ENCODE assay signal across 9 cellular contexts in the genomic region with DNA sequence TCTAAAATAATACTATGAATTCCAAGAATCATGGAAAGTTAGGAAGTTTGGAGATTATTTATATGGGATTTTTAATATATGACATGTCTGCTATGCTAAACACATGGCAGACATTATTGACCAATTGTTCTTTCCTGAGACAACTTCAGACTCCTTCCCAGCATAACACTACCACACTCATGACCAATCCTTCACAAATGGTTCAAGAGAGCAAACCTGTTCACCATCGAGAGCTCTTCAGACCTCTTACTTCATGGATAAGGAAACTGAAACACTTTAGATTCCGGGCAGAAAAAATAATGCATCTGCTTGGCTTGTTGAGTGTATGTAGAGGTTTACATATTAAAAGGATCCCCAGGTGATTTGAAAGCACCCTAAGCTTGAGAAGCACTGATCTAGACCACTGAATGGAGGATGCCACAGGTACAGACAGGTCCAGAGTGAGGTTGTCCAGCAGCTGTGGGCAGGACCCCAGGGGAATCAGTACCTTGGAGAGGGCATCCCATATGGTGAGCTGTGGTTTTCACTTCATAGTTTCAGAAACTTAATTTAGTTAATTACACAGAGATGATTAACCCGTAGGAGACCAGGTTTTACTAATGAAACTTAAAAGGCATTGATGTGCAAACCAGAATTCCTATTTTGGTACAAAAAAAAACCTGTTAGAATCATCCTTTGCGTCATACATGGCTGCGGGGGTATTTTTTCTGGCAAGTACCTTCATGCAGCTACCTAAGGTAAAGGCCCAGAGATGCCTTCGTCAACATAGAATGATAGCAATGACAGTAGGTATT.
DNase-seq lines count a peak whose midpoint lies in the region; ATAC-seq and TF ChIP-seq lines count a peak whose summit lies in the region.
"Had no signal": no experiment of that assay in that cellular context is flagged by ENCODE, and none has a peak within 500 bp of the region (broad histone marks: within the 10 kb centered on the region; RNA-seq: fewer than 3 reads in every experiment).

No MANE protein-coding gene starts in this region.

- peaks cover 0 to 17% (median 4%) of the 10 kb centered on the region in 4 donors for H3K4me1 ChIP-seq in upper lobe of left lung

- POLR2A ChIA-PET in RWPE1 (lab: Yijun Ruan, JAX; ENCODE audit: low non-redundant PET), result interaction anchor here (0.7 kb wide), 1 partner anchor 26 kb away, joined by 3 read pairs; no protein-coding TSS in a partner anchor

- H3K9me3 ChIP-seq in upper lobe of left lung, result no peaks in the 10 kb centered on the region

- peak; percentile 42 for DNase-seq in NCI-H510A treated with DMSO at 0.1 percent for 48 hours (lab: John Stamatoyannopoulos, UW)
- no peak for DNase-seq in NCI-H510A (lab: John Stamatoyannopoulos, UW)
- peak; percentile 13 for DNase-seq in RWPE1 (ENCODE audit: low spot score)
- DNase-seq in upper lobe of left lung, result peak in 1 of 2 donors; percentile 38
- no peak for DNase-seq in central memory CD4-positive, alpha-beta T cell
- no peak for DNase-seq in left cardiac atrium
- no peak for DNase-seq in NCI-H748 treated with DMSO at 0.1 percent for 48 hours (lab: John Stamatoyannopoulos, UW)
- DNase-seq: left ventricle myocardium superior had no signal

- CTCF ChIA-PET in RWPE1 (lab: Yijun Ruan, JAX), result no interaction called here

- TF ChIP-seq CTCF in RWPE1 (conservative IDR thresholded peaks at IDR 0.05; ENCODE audit: low read depth) (no peak), upper lobe of left lung (IDR thresholded peaks at IDR 0.05) (no peak)

- no peak for TF ChIP-seq POLR2A in upper lobe of left lung (IDR thresholded peaks at IDR 0.05)

- ATAC-seq in HG02973 (IDR thresholded peaks at IDR 0.05; ENCODE audit: unreplicated experiment), result peak; percentile 79
- peak; percentile 39 to 78 for ATAC-seq in upper lobe of left lung (ENCODE audit: low FRiP score in 2 of 2)
- no peak for ATAC-seq in left cardiac atrium
- ATAC-seq: left ventricle myocardium superior had no signal

- no peak overlapping the region for H3K4me3 ChIP-seq in upper lobe of left lung

- intact Hi-C loops in left cardiac atrium (cut with DNase I), result no loop called here

- TF ChIP-seq EP300 in upper lobe of left lung (IDR thresholded peaks at IDR 0.05), result peak in 3 of 4 donors; percentile 36 to 87 (median 52)

- WGBS in upper lobe of left lung, 2 donors, result 76 to 85% methylated on average over 6 of the region's 6 CpGs

- H3K27ac ChIP-seq in RWPE1, result no peak overlapping the region
- no peak overlapping the region for H3K27ac ChIP-seq in upper lobe of left lung

- H3K36me3 ChIP-seq in upper lobe of left lung, result no peaks in the 10 kb centered on the region

- no peaks in the 10 kb centered on the region for H3K27me3 ChIP-seq in upper lobe of left lung

Comparison
In these comparisons a context has a peak if more than half of its experiments do, and no peak if none do; other contexts are left out.
1. DNase-seq: peak in NCI-H510A treated with DMSO at 0.1 percent for 48 hours (single experiment) and RWPE1 (single experiment); none in NCI-H510A (single experiment), central memory CD4-positive, alpha-beta T cell (single experiment), left cardiac atrium (single experiment) and NCI-H748 treated with DMSO at 0.1 percent for 48 hours (single experiment).
2. ATAC-seq: peak in HG02973 (single experiment) and upper lobe of left lung (2 of 2); none in left cardiac atrium (0 of 2).